Comparison of ENCODE assay signal across 26 cellular contexts in the genomic region with DNA sequence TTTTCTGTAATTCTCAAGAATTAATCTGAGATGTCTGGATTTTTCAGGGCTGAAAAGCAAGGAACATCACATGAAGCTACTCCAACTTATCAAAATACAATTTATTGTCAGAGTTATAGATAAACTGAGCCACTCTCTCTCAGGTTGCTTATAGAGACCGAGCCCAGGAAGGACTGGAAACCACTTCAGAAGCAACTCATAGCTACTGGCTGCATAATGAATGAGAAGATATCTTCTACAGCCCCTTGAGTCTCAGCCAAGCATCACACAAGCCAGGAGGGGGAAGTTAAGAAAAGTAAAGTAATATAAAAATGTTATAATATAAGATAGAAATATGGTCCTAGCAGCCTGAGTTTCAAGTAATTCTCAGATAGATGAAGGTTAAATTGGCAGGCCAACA.
"Had no signal": no experiment of that assay in that cellular context is flagged by ENCODE, and none has a peak within 500 bp of the region (broad histone marks: within the 10 kb centered on the region; RNA-seq: fewer than 3 reads in every experiment).

No MANE protein-coding gene starts in this region.

- H3K27ac ChIP-seq: body of pancreas, esophagus muscularis mucosa, foreskin keratinocyte, heart left ventricle, left lung, lower lobe of right lung, ovary, right lobe of liver, upper lobe of left lung, vagina, VCaP had no signal

- H3K4me3 Mint-ChIP-seq: nephron; stimulated activated naive CD8-positive, alpha-beta T cell treated with anti-CD3 and anti-CD28 coated beads, Interleukin-15, Interleukin-2, amounts not matched to agents 100 ng/mL and 50 ng/mL, for 24 hours had no signal

- H3K27me3 ChIP-seq: body of pancreas, esophagus muscularis mucosa, foreskin keratinocyte, heart left ventricle, left lung, ovary, right lobe of liver, upper lobe of left lung, vagina had no signal

- H3K4me3 ChIP-seq: body of pancreas, esophagus muscularis mucosa, heart left ventricle, left lung, lower lobe of right lung, ovary, right lobe of liver, upper lobe of left lung, vagina had no signal

- H3K27ac Mint-ChIP-seq: progenitor cell of endocrine pancreas; stimulated activated naive CD8-positive, alpha-beta T cell treated with anti-CD3 and anti-CD28 coated beads, Interleukin-15, Interleukin-2, amounts not matched to agents 100 ng/mL and 50 ng/mL, for 24 hours had no signal

- H3K9me3 Mint-ChIP-seq: stimulated activated naive CD8-positive, alpha-beta T cell treated with anti-CD3 and anti-CD28 coated beads, Interleukin-15, Interleukin-2, amounts not matched to agents 100 ng/mL and 50 ng/mL, for 24 hours had no signal

- DNase-seq: activated CD4-positive, alpha-beta T cell treated with anti-CD3 and anti-CD28 coated beads for 1 hour; activated CD8-positive, alpha-beta memory T cell treated with anti-CD3 and anti-CD28 coated beads for 24 hours; activated effector memory CD4-positive, alpha-beta T cell treated with Interleukin-2 at 50 U/mL for 16 hours; activated naive CD4-positive, alpha-beta T cell treated with Interleukin-2 at 50 U/mL for 16 hours; anterior cingulate cortex; body of pancreas; dermis blood vessel endothelial cell; effector CD4-positive, alpha-beta T cell; foreskin keratinocyte; heart left ventricle; kidney glomerular epithelial cell; left lung; lower lobe of right lung; mesenchymal stem cell; ovary; right lobe of liver; stimulated activated CD4-positive, alpha-beta T cell treated with anti-CD3 and anti-CD28 coated beads, Interleukin-2, amount 100 ng/mL, for 48 hours; substantia nigra; T-helper 9 cell; upper lobe of left lung had no signal

- H3K4me1 ChIP-seq: body of pancreas, left lung, vagina had no signal

- H3K27me3 Mint-ChIP-seq: progenitor cell of endocrine pancreas; stimulated activated naive CD8-positive, alpha-beta T cell treated with anti-CD3 and anti-CD28 coated beads, Interleukin-15, Interleukin-2, amounts not matched to agents 100 ng/mL and 50 ng/mL, for 24 hours had no signal

- H3K9me3 ChIP-seq: body of pancreas, esophagus muscularis mucosa, left lung, lower lobe of right lung, ovary, right lobe of liver, upper lobe of left lung, vagina had no signal

- H3K36me3 ChIP-seq: esophagus muscularis mucosa, heart left ventricle, left lung, lower lobe of right lung, ovary, right lobe of liver, upper lobe of left lung, vagina had no signal

- ATAC-seq: body of pancreas, foreskin keratinocyte, heart left ventricle, left lung, lower lobe of right lung, right lobe of liver had no signal
